ENCODE assay signal across 1 cellular context in the genomic region with DNA sequence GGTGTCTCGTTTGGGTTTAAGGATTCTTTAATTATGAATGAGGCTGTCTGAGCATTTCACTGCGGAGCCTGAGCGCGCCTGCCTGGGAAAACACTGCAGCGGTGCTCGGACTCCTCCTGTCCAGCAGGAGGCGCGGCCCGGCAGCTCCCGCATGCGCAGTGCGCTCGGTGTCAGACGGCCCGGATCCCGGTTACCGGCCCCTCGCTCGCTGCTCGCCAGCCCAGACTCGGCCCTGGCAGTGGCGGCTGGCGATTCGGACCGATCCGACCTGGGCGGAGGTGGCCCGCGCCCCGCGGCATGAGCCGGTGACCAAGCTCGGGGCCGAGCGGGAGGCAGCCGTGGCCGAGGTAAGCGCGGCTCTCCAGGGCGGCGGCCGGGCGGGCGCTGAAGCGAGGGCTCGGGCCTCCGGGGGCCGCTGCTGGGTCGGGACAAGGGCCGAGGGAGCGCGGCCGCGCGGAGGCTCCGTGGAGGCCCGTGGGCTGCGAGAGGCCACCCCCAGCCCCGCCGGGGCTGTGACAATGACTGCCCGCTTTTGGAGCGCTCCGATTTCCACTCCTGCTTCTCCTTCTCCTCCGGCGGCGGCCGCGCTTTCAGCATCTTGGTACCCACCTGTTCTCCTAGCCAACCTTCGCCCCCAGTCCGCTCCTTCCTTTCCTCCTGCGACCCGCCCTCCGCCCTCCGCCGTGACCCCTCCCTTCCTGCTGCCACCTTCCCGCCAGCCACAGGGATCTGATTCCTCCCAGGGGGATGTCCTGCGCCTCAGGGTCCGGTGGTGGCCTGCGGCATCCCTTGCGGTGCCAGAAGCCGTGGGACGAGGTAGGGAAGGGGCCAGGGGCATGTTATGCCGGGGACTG.
A peak's percentile ranks its signal among the peaks of the same experiment; 100 is the strongest.
TF ChIP-seq lines count a peak whose summit lies in the region.

A gene (plus strand): TSS at position 173 of the 854 bp plus-strand sequence. CDS start 12,035 bp downstream, outside the sequence.

TF ChIP-seq in K562, 482 proteins besides CTCF, POLR2A, EP300 and RAD21 (continued from another document and continues in another):
- TF ChIP-seq, protein P1, sequence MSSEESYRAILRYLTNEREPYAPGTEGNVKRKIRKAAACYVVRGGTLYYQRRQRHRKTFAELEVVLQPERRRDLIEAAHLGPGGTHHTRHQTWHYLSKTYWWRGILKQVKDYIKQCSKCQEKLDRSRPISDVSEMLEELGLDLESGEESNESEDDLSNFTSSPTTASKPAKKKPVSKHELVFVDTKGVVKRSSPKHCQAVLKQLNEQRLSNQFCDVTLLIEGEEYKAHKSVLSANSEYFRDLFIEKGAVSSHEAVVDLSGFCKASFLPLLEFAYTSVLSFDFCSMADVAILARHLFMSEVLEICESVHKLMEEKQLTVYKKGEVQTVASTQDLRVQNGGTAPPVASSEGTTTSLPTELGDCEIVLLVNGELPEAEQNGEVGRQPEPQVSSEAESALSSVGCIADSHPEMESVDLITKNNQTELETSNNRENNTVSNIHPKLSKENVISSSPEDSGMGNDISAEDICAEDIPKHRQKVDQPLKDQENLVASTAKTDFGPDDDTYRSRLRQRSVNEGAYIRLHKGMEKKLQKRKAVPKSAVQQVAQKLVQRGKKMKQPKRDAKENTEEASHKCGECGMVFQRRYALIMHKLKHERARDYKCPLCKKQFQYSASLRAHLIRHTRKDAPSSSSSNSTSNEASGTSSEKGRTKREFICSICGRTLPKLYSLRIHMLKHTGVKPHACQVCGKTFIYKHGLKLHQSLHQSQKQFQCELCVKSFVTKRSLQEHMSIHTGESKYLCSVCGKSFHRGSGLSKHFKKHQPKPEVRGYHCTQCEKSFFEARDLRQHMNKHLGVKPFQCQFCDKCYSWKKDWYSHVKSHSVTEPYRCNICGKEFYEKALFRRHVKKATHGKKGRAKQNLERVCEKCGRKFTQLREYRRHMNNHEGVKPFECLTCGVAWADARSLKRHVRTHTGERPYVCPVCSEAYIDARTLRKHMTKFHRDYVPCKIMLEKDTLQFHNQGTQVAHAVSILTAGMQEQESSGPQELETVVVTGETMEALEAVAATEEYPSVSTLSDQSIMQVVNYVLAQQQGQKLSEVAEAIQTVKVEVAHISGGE (CRISPR knock-in tag; IDR thresholded peaks at IDR 0.05) = peak in 1 of 3 experiments; percentile 24; a peak in 1 of 6 replicates
- peak; percentile 72 for TF ChIP-seq RBFOX2 (IDR thresholded peaks at IDR 0.05; ENCODE audit: low read depth, low read length)
- no peak for TF ChIP-seq TAF15 (IDR thresholded peaks at IDR 0.05; ENCODE audit: low read depth, low read length)
- peak in 1 of 2 experiments; percentile 74; a peak in 1 of 4 replicates for TF ChIP-seq MAZ (CRISPR knock-in tag; conservative IDR thresholded peaks at IDR 0.05 in 1 of 2, IDR thresholded peaks at IDR 0.05 in 1 of 2)
- TF ChIP-seq, protein P2, sequence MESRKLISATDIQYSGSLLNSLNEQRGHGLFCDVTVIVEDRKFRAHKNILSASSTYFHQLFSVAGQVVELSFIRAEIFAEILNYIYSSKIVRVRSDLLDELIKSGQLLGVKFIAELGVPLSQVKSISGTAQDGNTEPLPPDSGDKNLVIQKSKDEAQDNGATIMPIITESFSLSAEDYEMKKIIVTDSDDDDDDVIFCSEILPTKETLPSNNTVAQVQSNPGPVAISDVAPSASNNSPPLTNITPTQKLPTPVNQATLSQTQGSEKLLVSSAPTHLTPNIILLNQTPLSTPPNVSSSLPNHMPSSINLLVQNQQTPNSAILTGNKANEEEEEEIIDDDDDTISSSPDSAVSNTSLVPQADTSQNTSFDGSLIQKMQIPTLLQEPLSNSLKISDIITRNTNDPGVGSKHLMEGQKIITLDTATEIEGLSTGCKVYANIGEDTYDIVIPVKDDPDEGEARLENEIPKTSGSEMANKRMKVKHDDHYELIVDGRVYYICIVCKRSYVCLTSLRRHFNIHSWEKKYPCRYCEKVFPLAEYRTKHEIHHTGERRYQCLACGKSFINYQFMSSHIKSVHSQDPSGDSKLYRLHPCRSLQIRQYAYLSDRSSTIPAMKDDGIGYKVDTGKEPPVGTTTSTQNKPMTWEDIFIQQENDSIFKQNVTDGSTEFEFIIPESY (CRISPR knock-in tag; IDR thresholded peaks at IDR 0.05) = 0 out of 2 replicates have a peak, but pooled peaks have one; percentile 21
- TF ChIP-seq MTA3 (IDR thresholded peaks at IDR 0.05; ENCODE audit: borderline replicate concordance) = peak; percentile 74; the same call in 1 of the 2 replicates
- TF ChIP-seq ELF1 (tag; IDR thresholded peaks at IDR 0.05) = no peak
- no peak for TF ChIP-seq ZNF212 (CRISPR knock-in tag; IDR thresholded peaks at IDR 0.05)
- TF ChIP-seq YY1 (IDR thresholded peaks at IDR 0.05; ENCODE audit: borderline replicate concordance in 1 of 3, control insufficient read depth in 1 of 3, extremely low read depth in 1 of 3, insufficient read depth in 3 of 3, insufficient read length in 1 of 3, insufficient replicate concordance in 2 of 3, low read depth in 1 of 3, low read length in 2 of 3) = peak in 1 of 3 experiments; percentile 21
- TF ChIP-seq KDM2B (CRISPR knock-in tag; IDR thresholded peaks at IDR 0.05) = 0 out of 2 replicates have a peak, but pooled peaks have one; percentile 35
- TF ChIP-seq TAF1 (IDR thresholded peaks at IDR 0.05; ENCODE audit: control insufficient read depth, extremely low read depth, insufficient read depth, low read length, severe bottlenecking) = peak; percentile 31
- TF ChIP-seq, protein P3, sequence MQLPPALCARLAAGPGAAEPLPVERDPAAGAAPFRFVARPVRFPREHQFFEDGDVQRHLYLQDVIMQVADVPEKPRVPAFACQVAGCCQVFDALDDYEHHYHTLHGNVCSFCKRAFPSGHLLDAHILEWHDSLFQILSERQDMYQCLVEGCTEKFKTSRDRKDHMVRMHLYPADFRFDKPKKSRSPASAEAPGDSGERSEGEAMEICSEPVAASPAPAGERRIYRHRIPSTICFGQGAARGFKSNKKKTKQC (CRISPR knock-in tag; IDR thresholded peaks at IDR 0.05) = peak; percentile 38; the same call in 1 of the 2 replicates
- TF ChIP-seq ZNF778 (CRISPR knock-in tag; IDR thresholded peaks at IDR 0.05) = no peak
- no peak for TF ChIP-seq MIER1 (IDR thresholded peaks at IDR 0.05; ENCODE audit: low read depth)
- TF ChIP-seq ZNF584 (CRISPR knock-in tag; IDR thresholded peaks at IDR 0.05; ENCODE audit: low read depth) = no peak
- TF ChIP-seq ERF (CRISPR knock-in tag; IDR thresholded peaks at IDR 0.05) = 0 out of 2 replicates have a peak, but pooled peaks have one; percentile 23
- peak; percentile 78; the same call in 1 of the 2 replicates for TF ChIP-seq SIN3B (IDR thresholded peaks at IDR 0.05; ENCODE audit: low read depth)
- TF ChIP-seq RBBP5 (IDR thresholded peaks at IDR 0.05; ENCODE audit: borderline replicate concordance, insufficient read depth, low read length, poor library complexity, severe bottlenecking) = peak; percentile 98
- TF ChIP-seq GATAD2B (IDR thresholded peaks at IDR 0.05; ENCODE audit: borderline replicate concordance) = 0 out of 2 replicates have a peak, but pooled peaks have one; percentile 41
- TF ChIP-seq CXXC5 (CRISPR knock-in tag; IDR thresholded peaks at IDR 0.05) = peak; percentile 52
- TF ChIP-seq, protein P4, sequence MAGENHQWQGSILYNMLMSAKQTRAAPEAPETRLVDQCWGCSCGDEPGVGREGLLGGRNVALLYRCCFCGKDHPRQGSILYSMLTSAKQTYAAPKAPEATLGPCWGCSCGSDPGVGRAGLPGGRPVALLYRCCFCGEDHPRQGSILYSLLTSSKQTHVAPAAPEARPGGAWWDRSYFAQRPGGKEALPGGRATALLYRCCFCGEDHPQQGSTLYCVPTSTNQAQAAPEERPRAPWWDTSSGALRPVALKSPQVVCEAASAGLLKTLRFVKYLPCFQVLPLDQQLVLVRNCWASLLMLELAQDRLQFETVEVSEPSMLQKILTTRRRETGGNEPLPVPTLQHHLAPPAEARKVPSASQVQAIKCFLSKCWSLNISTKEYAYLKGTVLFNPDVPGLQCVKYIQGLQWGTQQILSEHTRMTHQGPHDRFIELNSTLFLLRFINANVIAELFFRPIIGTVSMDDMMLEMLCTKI (IDR thresholded peaks at IDR 0.05; ENCODE audit: partially characterized antibody) = no peak
- 0 out of 2 replicates have a peak, but pooled peaks have one; percentile 59 for TF ChIP-seq ZNF764 (CRISPR knock-in tag; IDR thresholded peaks at IDR 0.05; ENCODE audit: low read depth)
- TF ChIP-seq ZEB2 (IDR thresholded peaks at IDR 0.05) = no peak
- TF ChIP-seq SP2 (IDR thresholded peaks at IDR 0.05; ENCODE audit: extremely low read depth, low read depth, low read length, poor library complexity, severe bottlenecking) = peak; percentile 36
- TF ChIP-seq FOXP1 (CRISPR knock-in tag; IDR thresholded peaks at IDR 0.05) = peak; percentile 64; the same call in 1 of the 2 replicates
- peak; percentile 87; the same call in 1 of the 2 replicates for TF ChIP-seq ILF3 (IDR thresholded peaks at IDR 0.05; ENCODE audit: borderline replicate concordance)
- peak; percentile 14; the same call in 1 of the 2 replicates for TF ChIP-seq ZBTB7A (IDR thresholded peaks at IDR 0.05; ENCODE audit: borderline replicate concordance, control insufficient read depth, low read depth, low read length)
- peak; percentile 39 for TF ChIP-seq C11orf30 (IDR thresholded peaks at IDR 0.05; ENCODE audit: low read depth)
- TF ChIP-seq, protein P5, sequence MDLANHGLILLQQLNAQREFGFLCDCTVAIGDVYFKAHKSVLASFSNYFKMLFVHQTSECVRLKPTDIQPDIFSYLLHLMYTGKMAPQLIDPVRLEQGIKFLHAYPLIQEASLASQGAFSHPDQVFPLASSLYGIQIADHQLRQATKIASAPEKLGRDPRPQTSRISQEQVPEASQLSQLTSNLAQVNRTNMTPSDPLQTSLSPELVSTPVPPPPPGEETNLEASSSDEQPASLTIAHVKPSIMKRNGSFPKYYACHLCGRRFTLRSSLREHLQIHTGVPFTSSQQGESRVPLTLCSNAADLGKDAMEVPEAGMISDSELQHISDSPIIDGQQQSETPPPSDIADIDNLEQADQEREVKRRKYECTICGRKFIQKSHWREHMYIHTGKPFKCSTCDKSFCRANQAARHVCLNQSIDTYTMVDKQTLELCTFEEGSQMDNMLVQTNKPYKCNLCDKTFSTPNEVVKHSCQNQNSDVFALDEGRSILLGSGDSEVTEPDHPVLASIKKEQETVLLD (IDR thresholded peaks at IDR 0.05) = peak; percentile 67; the same call in 1 of the 2 replicates
- TF ChIP-seq HCFC1 (IDR thresholded peaks at IDR 0.05; ENCODE audit: low read depth, low read length) = peak; percentile 48; the same call in 1 of the 2 replicates
- 0 out of 2 replicates have a peak, but pooled peaks have one; percentile 10 for TF ChIP-seq RHOXF2B (CRISPR knock-in tag; conservative IDR thresholded peaks at IDR 0.05)
- TF ChIP-seq, protein P6, sequence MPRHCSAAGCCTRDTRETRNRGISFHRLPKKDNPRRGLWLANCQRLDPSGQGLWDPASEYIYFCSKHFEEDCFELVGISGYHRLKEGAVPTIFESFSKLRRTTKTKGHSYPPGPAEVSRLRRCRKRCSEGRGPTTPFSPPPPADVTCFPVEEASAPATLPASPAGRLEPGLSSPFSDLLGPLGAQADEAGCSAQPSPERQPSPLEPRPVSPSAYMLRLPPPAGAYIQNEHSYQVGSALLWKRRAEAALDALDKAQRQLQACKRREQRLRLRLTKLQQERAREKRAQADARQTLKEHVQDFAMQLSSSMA (CRISPR knock-in tag; IDR thresholded peaks at IDR 0.05) = 0 out of 2 replicates have a peak, but pooled peaks have one; percentile 55
- TF ChIP-seq MEIS2 (IDR thresholded peaks at IDR 0.05; ENCODE audit: partially characterized antibody) = peak; percentile 74
- TF ChIP-seq RB1 (IDR thresholded peaks at IDR 0.05; ENCODE audit: low read depth) = peak; percentile 83
- TF ChIP-seq ZNF174 (CRISPR knock-in tag; IDR thresholded peaks at IDR 0.05) = no peak
